ENCODE assay signal across 1 cellular context in the genomic region with DNA sequence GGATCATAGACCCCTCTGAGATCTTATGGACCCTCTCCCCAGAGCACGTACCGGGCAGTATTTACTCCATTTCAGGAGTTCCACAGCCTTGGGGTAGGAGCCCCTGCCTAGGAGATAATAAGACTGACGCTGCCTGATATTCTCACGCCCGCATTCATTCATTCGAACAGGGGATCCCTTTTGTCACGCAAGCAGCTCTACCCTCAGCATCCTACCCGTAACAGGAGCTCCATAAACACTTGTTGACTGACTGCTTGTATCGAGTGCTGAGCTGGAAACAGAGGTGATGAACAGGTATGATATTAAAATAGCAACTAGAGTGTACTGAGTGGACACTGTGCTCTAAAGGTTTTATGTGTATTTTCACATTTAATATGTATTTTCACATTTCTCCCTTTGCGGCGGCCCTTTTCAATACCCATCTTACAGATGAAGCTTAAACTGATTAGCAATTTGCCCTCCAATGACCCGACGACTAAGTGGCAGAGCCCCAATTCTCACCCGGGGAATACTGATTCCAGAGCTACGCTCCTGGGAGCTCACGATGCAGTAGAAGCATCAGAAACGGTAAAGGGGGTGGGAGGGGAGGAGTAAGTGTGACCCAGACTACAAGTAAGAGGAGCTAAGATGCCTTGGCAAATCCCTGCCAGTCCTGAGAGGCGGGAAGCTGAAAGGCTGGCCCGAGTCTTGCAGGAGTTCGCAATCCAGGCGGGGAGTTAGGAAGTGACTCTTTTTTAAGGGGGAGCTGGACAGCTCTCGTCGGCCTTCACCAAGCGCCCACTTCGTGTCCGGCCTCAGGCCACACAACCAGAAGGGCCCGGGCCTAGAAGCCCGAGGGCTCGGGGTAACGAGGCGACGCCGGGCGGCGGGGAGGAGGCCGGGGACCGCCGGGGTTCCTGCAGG.
TF ChIP-seq lines count a peak whose summit lies in the region.

No MANE protein-coding gene starts in this region.

TF ChIP-seq in K562, 482 proteins besides CTCF, POLR2A, EP300 and RAD21 (continued from another document):
- TF ChIP-seq, protein P1, sequence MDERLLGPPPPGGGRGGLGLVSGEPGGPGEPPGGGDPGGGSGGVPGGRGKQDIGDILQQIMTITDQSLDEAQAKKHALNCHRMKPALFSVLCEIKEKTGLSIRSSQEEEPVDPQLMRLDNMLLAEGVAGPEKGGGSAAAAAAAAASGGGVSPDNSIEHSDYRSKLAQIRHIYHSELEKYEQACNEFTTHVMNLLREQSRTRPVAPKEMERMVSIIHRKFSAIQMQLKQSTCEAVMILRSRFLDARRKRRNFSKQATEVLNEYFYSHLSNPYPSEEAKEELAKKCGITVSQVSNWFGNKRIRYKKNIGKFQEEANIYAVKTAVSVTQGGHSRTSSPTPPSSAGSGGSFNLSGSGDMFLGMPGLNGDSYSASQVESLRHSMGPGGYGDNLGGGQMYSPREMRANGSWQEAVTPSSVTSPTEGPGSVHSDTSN (CRISPR knock-in tag; IDR thresholded peaks at IDR 0.05; ENCODE audit: low read depth) = no peak
- TF ChIP-seq, protein P1 (tag; conservative IDR thresholded peaks at IDR 0.05; ENCODE audit: low read depth) = no peak
- no peak for TF ChIP-seq ZBED1 (IDR thresholded peaks at IDR 0.05)
- TF ChIP-seq, protein P2, sequence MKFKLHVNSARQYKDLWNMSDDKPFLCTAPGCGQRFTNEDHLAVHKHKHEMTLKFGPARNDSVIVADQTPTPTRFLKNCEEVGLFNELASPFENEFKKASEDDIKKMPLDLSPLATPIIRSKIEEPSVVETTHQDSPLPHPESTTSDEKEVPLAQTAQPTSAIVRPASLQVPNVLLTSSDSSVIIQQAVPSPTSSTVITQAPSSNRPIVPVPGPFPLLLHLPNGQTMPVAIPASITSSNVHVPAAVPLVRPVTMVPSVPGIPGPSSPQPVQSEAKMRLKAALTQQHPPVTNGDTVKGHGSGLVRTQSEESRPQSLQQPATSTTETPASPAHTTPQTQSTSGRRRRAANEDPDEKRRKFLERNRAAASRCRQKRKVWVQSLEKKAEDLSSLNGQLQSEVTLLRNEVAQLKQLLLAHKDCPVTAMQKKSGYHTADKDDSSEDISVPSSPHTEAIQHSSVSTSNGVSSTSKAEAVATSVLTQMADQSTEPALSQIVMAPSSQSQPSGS (CRISPR knock-in tag; IDR thresholded peaks at IDR 0.05) = no peak
- TF ChIP-seq, protein P3, sequence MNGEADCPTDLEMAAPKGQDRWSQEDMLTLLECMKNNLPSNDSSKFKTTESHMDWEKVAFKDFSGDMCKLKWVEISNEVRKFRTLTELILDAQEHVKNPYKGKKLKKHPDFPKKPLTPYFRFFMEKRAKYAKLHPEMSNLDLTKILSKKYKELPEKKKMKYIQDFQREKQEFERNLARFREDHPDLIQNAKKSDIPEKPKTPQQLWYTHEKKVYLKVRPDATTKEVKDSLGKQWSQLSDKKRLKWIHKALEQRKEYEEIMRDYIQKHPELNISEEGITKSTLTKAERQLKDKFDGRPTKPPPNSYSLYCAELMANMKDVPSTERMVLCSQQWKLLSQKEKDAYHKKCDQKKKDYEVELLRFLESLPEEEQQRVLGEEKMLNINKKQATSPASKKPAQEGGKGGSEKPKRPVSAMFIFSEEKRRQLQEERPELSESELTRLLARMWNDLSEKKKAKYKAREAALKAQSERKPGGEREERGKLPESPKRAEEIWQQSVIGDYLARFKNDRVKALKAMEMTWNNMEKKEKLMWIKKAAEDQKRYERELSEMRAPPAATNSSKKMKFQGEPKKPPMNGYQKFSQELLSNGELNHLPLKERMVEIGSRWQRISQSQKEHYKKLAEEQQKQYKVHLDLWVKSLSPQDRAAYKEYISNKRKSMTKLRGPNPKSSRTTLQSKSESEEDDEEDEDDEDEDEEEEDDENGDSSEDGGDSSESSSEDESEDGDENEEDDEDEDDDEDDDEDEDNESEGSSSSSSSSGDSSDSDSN (IDR thresholded peaks at IDR 0.05; ENCODE audit: borderline replicate concordance in 1 of 2, low read depth in 2 of 2, low read length in 2 of 2) = peak; percentile 22 to 54; a peak in 2 of 4 replicates
- TF ChIP-seq MAZ (CRISPR knock-in tag; conservative IDR thresholded peaks at IDR 0.05 in 1 of 2, IDR thresholded peaks at IDR 0.05 in 1 of 2) = no peak
- no peak for TF ChIP-seq NONO (IDR thresholded peaks at IDR 0.05; ENCODE audit: low read depth in 2 of 2, low read length in 1 of 2)
- TF ChIP-seq, protein P4, sequence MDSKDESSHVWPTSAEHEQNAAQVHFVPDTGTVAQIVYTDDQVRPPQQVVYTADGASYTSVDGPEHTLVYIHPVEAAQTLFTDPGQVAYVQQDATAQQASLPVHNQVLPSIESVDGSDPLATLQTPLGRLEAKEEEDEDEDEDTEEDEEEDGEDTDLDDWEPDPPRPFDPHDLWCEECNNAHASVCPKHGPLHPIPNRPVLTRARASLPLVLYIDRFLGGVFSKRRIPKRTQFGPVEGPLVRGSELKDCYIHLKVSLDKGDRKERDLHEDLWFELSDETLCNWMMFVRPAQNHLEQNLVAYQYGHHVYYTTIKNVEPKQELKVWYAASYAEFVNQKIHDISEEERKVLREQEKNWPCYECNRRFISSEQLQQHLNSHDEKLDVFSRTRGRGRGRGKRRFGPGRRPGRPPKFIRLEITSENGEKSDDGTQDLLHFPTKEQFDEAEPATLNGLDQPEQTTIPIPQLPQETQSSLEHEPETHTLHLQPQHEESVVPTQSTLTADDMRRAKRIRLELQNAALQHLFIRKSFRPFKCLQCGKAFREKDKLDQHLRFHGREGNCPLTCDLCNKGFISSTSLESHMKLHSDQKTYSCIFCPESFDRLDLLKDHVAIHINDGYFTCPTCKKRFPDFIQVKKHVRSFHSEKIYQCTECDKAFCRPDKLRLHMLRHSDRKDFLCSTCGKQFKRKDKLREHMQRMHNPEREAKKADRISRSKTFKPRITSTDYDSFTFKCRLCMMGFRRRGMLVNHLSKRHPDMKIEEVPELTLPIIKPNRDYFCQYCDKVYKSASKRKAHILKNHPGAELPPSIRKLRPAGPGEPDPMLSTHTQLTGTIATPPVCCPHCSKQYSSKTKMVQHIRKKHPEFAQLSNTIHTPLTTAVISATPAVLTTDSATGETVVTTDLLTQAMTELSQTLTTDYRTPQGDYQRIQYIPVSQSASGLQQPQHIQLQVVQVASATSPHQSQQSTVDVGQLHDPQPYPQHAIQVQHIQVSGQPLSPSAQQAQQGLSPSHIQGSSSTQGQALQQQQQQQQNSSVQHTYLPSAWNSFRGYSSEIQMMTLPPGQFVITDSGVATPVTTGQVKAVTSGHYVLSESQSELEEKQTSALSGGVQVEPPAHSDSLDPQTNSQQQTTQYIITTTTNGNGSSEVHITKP (IDR thresholded peaks at IDR 0.05; ENCODE audit: partially characterized antibody) = peak; percentile 27
- no peak for TF ChIP-seq ERF (CRISPR knock-in tag; IDR thresholded peaks at IDR 0.05)
- no peak for TF ChIP-seq SNRNP70 (optimal IDR thresholded peaks at IDR 0.05; ENCODE audit: low read depth, low read length)
- TF ChIP-seq ZNF584 (CRISPR knock-in tag; IDR thresholded peaks at IDR 0.05; ENCODE audit: low read depth) = no peak
- no peak for TF ChIP-seq TARDBP (IDR thresholded peaks at IDR 0.05)
- TF ChIP-seq, protein P5, sequence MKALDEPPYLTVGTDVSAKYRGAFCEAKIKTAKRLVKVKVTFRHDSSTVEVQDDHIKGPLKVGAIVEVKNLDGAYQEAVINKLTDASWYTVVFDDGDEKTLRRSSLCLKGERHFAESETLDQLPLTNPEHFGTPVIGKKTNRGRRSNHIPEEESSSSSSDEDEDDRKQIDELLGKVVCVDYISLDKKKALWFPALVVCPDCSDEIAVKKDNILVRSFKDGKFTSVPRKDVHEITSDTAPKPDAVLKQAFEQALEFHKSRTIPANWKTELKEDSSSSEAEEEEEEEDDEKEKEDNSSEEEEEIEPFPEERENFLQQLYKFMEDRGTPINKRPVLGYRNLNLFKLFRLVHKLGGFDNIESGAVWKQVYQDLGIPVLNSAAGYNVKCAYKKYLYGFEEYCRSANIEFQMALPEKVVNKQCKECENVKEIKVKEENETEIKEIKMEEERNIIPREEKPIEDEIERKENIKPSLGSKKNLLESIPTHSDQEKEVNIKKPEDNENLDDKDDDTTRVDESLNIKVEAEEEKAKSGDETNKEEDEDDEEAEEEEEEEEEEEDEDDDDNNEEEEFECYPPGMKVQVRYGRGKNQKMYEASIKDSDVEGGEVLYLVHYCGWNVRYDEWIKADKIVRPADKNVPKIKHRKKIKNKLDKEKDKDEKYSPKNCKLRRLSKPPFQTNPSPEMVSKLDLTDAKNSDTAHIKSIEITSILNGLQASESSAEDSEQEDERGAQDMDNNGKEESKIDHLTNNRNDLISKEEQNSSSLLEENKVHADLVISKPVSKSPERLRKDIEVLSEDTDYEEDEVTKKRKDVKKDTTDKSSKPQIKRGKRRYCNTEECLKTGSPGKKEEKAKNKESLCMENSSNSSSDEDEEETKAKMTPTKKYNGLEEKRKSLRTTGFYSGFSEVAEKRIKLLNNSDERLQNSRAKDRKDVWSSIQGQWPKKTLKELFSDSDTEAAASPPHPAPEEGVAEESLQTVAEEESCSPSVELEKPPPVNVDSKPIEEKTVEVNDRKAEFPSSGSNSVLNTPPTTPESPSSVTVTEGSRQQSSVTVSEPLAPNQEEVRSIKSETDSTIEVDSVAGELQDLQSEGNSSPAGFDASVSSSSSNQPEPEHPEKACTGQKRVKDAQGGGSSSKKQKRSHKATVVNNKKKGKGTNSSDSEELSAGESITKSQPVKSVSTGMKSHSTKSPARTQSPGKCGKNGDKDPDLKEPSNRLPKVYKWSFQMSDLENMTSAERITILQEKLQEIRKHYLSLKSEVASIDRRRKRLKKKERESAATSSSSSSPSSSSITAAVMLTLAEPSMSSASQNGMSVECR (CRISPR knock-in tag; IDR thresholded peaks at IDR 0.05) = peak; percentile 51; the same call in 1 of the 2 replicates
- TF ChIP-seq CREM (IDR thresholded peaks at IDR 0.05; ENCODE audit: low read depth) = no peak
- TF ChIP-seq IRF2 (CRISPR knock-in tag; IDR thresholded peaks at IDR 0.05) = no peak
- no peak for TF ChIP-seq PCBP2 (IDR thresholded peaks at IDR 0.05; ENCODE audit: low read depth, low read length, poor library complexity, severe bottlenecking)
- no peak for TF ChIP-seq PHB2 (IDR thresholded peaks at IDR 0.05; ENCODE audit: low read depth)
- no peak for TF ChIP-seq SP2 (IDR thresholded peaks at IDR 0.05; ENCODE audit: extremely low read depth, low read depth, low read length, poor library complexity, severe bottlenecking)
- no peak for TF ChIP-seq ZKSCAN1 (IDR thresholded peaks at IDR 0.05; ENCODE audit: low read depth, low read length)
- TF ChIP-seq ZNF764 (CRISPR knock-in tag; IDR thresholded peaks at IDR 0.05; ENCODE audit: low read depth) = no peak
- TF ChIP-seq PCBP1 (IDR thresholded peaks at IDR 0.05; ENCODE audit: low read depth, low read length, poor library complexity, severe bottlenecking) = no peak
- TF ChIP-seq NFE2L1 (tag; IDR thresholded peaks at IDR 0.05; ENCODE audit: borderline replicate concordance, low read depth) = no peak
- no peak for TF ChIP-seq ZNF75A (CRISPR knock-in tag; IDR thresholded peaks at IDR 0.05)
- no peak for TF ChIP-seq POLR3A (IDR thresholded peaks at IDR 0.05; ENCODE audit: borderline replicate concordance, extremely low read depth, insufficient read depth, insufficient read length)
- TF ChIP-seq NR2C2 (CRISPR knock-in tag; IDR thresholded peaks at IDR 0.05) = no peak
- no peak for TF ChIP-seq NR2C2 (tag; IDR thresholded peaks at IDR 0.05)
- TF ChIP-seq, protein P6, sequence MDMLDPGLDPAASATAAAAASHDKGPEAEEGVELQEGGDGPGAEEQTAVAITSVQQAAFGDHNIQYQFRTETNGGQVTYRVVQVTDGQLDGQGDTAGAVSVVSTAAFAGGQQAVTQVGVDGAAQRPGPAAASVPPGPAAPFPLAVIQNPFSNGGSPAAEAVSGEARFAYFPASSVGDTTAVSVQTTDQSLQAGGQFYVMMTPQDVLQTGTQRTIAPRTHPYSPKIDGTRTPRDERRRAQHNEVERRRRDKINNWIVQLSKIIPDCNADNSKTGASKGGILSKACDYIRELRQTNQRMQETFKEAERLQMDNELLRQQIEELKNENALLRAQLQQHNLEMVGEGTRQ (CRISPR knock-in tag; IDR thresholded peaks at IDR 0.05) = no peak
- TF ChIP-seq PYGO2 (tag; IDR thresholded peaks at IDR 0.05) = no peak
- peak; percentile 16 for TF ChIP-seq POLR2G (IDR thresholded peaks at IDR 0.05; ENCODE audit: low read depth, low read length)
- TF ChIP-seq, protein P7, sequence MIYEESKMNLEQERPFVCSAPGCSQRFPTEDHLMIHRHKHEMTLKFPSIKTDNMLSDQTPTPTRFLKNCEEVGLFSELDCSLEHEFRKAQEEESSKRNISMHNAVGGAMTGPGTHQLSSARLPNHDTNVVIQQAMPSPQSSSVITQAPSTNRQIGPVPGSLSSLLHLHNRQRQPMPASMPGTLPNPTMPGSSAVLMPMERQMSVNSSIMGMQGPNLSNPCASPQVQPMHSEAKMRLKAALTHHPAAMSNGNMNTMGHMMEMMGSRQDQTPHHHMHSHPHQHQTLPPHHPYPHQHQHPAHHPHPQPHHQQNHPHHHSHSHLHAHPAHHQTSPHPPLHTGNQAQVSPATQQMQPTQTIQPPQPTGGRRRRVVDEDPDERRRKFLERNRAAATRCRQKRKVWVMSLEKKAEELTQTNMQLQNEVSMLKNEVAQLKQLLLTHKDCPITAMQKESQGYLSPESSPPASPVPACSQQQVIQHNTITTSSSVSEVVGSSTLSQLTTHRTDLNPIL (CRISPR knock-in tag; IDR thresholded peaks at IDR 0.05) = no peak
- no peak for TF ChIP-seq CHD2 (IDR thresholded peaks at IDR 0.05; ENCODE audit: low read depth, low read length)
- no peak for TF ChIP-seq ATF7 (IDR thresholded peaks at IDR 0.05)
- TF ChIP-seq CXXC5 (CRISPR knock-in tag; IDR thresholded peaks at IDR 0.05) = no peak
- TF ChIP-seq, protein P8, sequence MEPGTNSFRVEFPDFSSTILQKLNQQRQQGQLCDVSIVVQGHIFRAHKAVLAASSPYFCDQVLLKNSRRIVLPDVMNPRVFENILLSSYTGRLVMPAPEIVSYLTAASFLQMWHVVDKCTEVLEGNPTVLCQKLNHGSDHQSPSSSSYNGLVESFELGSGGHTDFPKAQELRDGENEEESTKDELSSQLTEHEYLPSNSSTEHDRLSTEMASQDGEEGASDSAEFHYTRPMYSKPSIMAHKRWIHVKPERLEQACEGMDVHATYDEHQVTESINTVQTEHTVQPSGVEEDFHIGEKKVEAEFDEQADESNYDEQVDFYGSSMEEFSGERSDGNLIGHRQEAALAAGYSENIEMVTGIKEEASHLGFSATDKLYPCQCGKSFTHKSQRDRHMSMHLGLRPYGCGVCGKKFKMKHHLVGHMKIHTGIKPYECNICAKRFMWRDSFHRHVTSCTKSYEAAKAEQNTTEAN (CRISPR knock-in tag; IDR thresholded peaks at IDR 0.05) = no peak
- peak; percentile 5 for TF ChIP-seq SAP30 (IDR thresholded peaks at IDR 0.05; ENCODE audit: borderline replicate concordance, insufficient read depth, low read depth, low read length, poor library complexity, severe bottlenecking)
- TF ChIP-seq SIN3A (IDR thresholded peaks at IDR 0.05; ENCODE audit: borderline replicate concordance in 2 of 2, control insufficient read depth in 1 of 2, low read depth in 2 of 2, low read length in 2 of 2) = no peak
